In the genomic region with DNA sequence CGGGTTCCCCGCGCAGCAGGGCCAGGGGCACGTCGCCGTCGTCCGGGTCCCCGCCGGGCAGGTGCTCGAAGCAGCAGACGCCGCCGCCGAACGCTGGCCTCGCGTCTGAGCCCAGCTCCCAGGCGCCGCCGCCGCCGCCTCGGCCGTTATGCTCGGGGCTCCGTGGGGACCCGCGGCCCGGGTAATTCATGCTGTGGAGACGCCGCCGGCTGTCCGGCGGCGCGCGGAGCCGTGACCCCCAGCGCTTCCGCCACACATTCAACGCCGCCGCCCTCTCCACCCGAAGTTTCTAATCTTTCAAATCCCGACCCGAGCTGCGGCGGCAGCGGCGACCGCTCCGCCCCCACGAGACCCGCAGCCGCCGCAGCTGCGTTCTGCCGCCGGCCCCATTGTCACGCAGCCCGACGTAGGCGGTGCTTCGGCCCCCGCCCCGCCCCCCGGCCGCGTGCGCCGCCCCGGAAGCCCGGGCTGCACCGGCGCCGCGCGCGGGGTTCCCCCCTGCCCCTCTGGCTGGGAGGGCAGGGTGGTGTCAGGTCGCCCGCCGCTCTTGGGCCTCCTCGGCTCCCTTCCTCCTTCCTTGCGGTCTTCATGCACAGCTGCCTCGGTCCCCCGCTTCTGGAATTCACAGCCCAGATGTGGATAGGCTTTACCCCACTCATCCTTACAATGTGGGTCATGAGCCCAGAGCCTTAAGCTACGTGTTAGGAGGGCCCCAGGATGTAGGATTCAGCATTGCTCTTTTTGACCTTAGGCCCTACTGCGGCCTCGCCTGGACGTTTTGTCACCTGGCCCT, we compare ENCODE assay signal across 8 cellular contexts. TPM values are rescaled to one million over a fixed set of nuclear protein-coding genes. Genes with fewer than 3 reads are reported as not detected.
DNase-seq lines count a peak whose midpoint lies in the region; ATAC-seq and TF ChIP-seq lines count a peak whose summit lies in the region.

A gene (minus strand): TSS at position 415 of the 793 bp plus-strand sequence. CDS start 225 bp downstream, at position 190.

- H3K27me3 Mint-ChIP-seq in IgD-negative memory B cell (no peaks in the 10 kb centered on the region), natural killer cell (ENCODE audit: low read depth in 2 of 2) (no peaks in the 10 kb centered on the region)

- H3K4me3 ChIP-seq in fibroblast of mammary gland (ENCODE audit: control insufficient read depth, low read depth, low read length), result peak within 1 kb of the TSS; percentile 88

- peaks cover 4% of the 10 kb centered on the region for H3K36me3 Mint-ChIP-seq in IgD-negative memory B cell
- H3K36me3 Mint-ChIP-seq in natural killer cell, result no peaks in the 10 kb centered on the region

- TF ChIP-seq CTCF in fibroblast of mammary gland (conservative IDR thresholded peaks at IDR 0.05; ENCODE audit: control insufficient read depth, insufficient read depth, low read depth, low read length), result no peak
- TF ChIP-seq CTCF in natural killer cell (IDR thresholded peaks at IDR 0.05), result no peak

- DNase-seq in DMS153 treated with DMSO at 0.1 percent for 48 hours (lab: John Stamatoyannopoulos, UW; ENCODE audit: unreplicated experiment), result peak; percentile 55
- peak; percentile 75 for DNase-seq in RPMI7951 (ENCODE audit: low read depth)
- peak; percentile 69 to 80 for DNase-seq in activated T-helper 1 cell treated with anti-CD3 and anti-CD28 coated beads, Interleukin-2, amount 50 U/mL, for 16 hours (ENCODE audit: low read depth in 1 of 2, low spot score in 1 of 2)
- DNase-seq in fibroblast of mammary gland (ENCODE audit: low read depth), result peak; percentile 45
- peak; percentile 88 for DNase-seq in natural killer cell
- peak; percentile 87 for DNase-seq in stimulated activated naive CD8-positive, alpha-beta T cell treated with anti-CD3 and anti-CD28 coated beads, Interleukin-15, Interleukin-2, amounts not matched to agents 100 U/mL and 50 U/mL, for 24 hours

- intact Hi-C loops in natural killer cell (cut with micrococcal nuclease), result loop anchor here (1.0 to 5.0 kb wide), 2 partner anchors 44 to 361 kb away; a partner anchor contains a TSS

- H3K4me1 Mint-ChIP-seq in IgD-negative memory B cell (peaks cover 29 to 44% (median 30%) of the 10 kb centered on the region in 3 donors), natural killer cell (peaks cover 52 to 59% of the 10 kb centered on the region in 2 donors)

- H3K9me3 Mint-ChIP-seq in IgD-negative memory B cell, result no peaks in the 10 kb centered on the region
- H3K9me3 Mint-ChIP-seq in natural killer cell, result no peaks in the 10 kb centered on the region

- peak within 1 kb of the TSS; percentile 90 to 97 (median 97) for H3K27ac Mint-ChIP-seq in IgD-negative memory B cell
- H3K27ac Mint-ChIP-seq in natural killer cell, result peak within 1 kb of the TSS; percentile 98 to 100

- ATAC-seq in GM21528 (IDR thresholded peaks at IDR 0.05; ENCODE audit: low FRiP score, unreplicated experiment), result peak; percentile 69
- ATAC-seq in natural killer cell, result peak; percentile 82 to 94 (median 86)
- peak; percentile 86 for ATAC-seq in stimulated activated naive CD8-positive, alpha-beta T cell treated with anti-CD3 and anti-CD28 coated beads, Interleukin-15, Interleukin-2, amounts not matched to agents 100 U/mL and 50 U/mL, for 24 hours

- H3K4me3 Mint-ChIP-seq in IgD-negative memory B cell, result peak within 1 kb of the TSS; percentile 95 to 98 (median 96)
- peak within 1 kb of the TSS; percentile 100 for H3K4me3 Mint-ChIP-seq in natural killer cell

RNA-seq across cellular contexts. Expression of the gene that starts here (rescaled TPM):
- 9.4 TPM for polyA plus RNA-seq in IgD-negative memory B cell
- total RNA-seq in RPMI7951 (2014; rRNA removed; shearing (Covaris generic)), result 12.4 and 14.9 TPM in 2 replicates
- 10 to 100 TPM; 76.6 to 82.3 (median 80.9) TPM for total RNA-seq in natural killer cell

Comparison
In these comparisons a context has a peak if more than half of its experiments do, and no peak if none do; other contexts are left out.
1. Peak in every context shown above with its lines: DNase-seq, ATAC-seq and H3K4me3 ChIP-seq.